In the genomic region with DNA sequence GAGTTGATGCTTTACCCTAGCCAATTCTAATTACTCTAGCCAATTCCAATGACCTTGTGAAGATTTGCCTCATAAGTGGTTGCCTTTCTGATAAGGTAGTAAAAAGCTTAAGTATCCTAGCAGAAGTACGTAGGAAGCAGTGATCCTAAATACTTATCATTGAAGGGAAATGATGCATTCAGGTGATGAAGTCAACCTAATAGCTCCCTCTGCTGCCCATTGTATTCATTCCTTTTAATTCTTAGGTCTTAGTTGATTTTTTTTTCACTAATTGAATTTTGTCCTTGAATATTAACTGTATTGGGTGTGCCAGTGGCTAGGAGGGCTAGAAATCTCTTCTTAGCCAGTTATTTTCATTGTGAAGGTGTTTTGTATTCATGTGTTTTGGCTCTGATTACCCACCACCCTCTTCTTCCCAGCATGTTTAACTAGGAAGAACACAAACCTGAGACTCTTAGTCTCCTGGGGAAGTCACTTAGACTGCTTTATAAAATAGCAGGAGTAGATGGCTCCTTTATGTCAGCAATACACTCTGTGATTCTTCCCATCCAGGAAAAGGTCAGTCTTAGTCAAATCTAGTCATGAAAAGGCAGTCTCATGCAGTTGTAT, we compare ENCODE assay signal across 2 cellular contexts.
TF ChIP-seq lines count a peak whose summit lies in the region.

No MANE protein-coding gene starts in this region.

TF ChIP-seq in A549, 52 proteins besides CTCF, POLR2A, EP300 and RAD21:
- no peak for TF ChIP-seq ZNF302 (CRISPR knock-in tag; IDR thresholded peaks at IDR 0.05)
- TF ChIP-seq, protein P1, sequence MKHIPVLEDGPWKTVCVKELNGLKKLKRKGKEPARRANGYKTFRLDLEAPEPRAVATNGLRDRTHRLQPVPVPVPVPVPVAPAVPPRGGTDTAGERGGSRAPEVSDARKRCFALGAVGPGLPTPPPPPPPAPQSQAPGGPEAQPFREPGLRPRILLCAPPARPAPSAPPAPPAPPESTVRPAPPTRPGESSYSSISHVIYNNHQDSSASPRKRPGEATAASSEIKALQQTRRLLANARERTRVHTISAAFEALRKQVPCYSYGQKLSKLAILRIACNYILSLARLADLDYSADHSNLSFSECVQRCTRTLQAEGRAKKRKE (CRISPR knock-in tag; IDR thresholded peaks at IDR 0.05; ENCODE audit: low read depth): no peak
- no peak for TF ChIP-seq MYC (IDR thresholded peaks at IDR 0.05; ENCODE audit: borderline replicate concordance, low read length)
- no peak for TF ChIP-seq CBX2 (IDR thresholded peaks at IDR 0.05; ENCODE audit: borderline replicate concordance, low read depth)
- TF ChIP-seq GATA3 (IDR thresholded peaks at IDR 0.05; ENCODE audit: borderline replicate concordance): no peak
- no peak for TF ChIP-seq CHD2 (IDR thresholded peaks at IDR 0.05; ENCODE audit: low read length, partially characterized antibody)
- TF ChIP-seq SMC3 (IDR thresholded peaks at IDR 0.05): peak; percentile 46

TF ChIP-seq in K562, 482 proteins besides CTCF, POLR2A, EP300 and RAD21:
- TF ChIP-seq CBX8 (IDR thresholded peaks at IDR 0.05; ENCODE audit: borderline replicate concordance, extremely low read depth, low read depth, low read length, poor library complexity, severe bottlenecking) (no peak), ETV1 (tag; conservative IDR thresholded peaks at IDR 0.05; ENCODE audit: low read depth) (no peak), SMC3 (conservative IDR thresholded peaks at IDR 0.05; ENCODE audit: insufficient read depth, low read depth, low read length) (0 out of 2 replicates have a peak, but pooled peaks have one; percentile 13), ZNF830 (CRISPR knock-in tag; IDR thresholded peaks at IDR 0.05) (no peak), PCBP2 (IDR thresholded peaks at IDR 0.05; ENCODE audit: low read depth, low read length, poor library complexity, severe bottlenecking) (no peak), ZNF79 (CRISPR knock-in tag; IDR thresholded peaks at IDR 0.05; ENCODE audit: low read depth) (no peak), SAP30 (IDR thresholded peaks at IDR 0.05; ENCODE audit: borderline replicate concordance, insufficient read depth, low read depth, low read length, poor library complexity, severe bottlenecking) (no peak), CHD2 (IDR thresholded peaks at IDR 0.05; ENCODE audit: low read depth, low read length) (no peak)
